Comparison of ENCODE assay signal across 17 cellular contexts in the genomic region with DNA sequence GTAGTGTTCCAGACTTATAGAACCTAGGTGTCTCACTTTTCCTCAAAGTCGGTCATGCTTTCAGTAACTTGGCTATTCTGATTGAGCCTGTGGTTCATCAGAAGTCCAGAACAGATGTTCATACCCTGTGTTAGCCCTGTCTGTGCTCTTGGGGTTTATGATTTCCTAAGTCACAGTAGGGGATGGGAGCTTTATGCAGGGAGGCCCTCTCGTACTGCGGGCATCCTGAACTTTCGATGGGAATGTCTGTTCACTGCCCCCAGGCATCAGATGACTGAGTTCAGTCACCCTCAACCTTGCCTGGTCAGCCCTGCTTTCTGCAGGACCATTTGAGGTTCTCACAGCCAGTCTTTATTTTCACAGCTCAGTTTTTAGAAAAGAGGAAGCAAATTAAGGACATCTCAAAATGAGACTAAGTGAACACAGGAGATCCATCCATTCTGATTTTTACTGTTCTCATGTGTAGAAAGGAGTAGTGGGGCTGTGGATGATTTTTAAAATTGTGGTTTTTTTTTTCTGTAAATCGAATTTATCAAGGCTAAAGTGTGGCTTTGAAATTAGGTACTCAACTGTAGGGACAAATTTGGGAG.
DNase-seq lines count a peak whose midpoint lies in the region; ATAC-seq and TF ChIP-seq lines count a peak whose summit lies in the region.
"Had no signal": no experiment of that assay in that cellular context is flagged by ENCODE, and none has a peak within 500 bp of the region (broad histone marks: within the 10 kb centered on the region; RNA-seq: fewer than 3 reads in every experiment).

No MANE protein-coding gene starts in this region.

- CTCF ChIA-PET in MCF 10A (lab: Yijun Ruan, JAX): interaction anchor here (0.6 to 2.1 kb wide), 2 partner anchors 14 to 1435 kb away, joined by 3 to 4 read pairs; no protein-coding TSS in a partner anchor

- H3K27ac ChIP-seq in caudate nucleus (ENCODE audit: low read depth, low read length): no peak overlapping the region
- H3K27ac ChIP-seq: KMS-11, left ventricle myocardium inferior, upper lobe of left lung had no signal

- no TSS peak for BruUV-seq in MCF 10A (replicated peaks; lab: Mats Ljungman, UMichigan)

- peaks cover 2% of the 10 kb centered on the region for H3K27me3 ChIP-seq in GM06990 (replicated peaks; ENCODE audit: control insufficient read depth, insufficient read depth, low read length)
- H3K27me3 ChIP-seq: upper lobe of left lung had no signal

- H3K4me3 ChIP-seq in GM06990 (replicated peaks; ENCODE audit: low read depth, low read length): no peak overlapping the region
- H3K4me3 ChIP-seq: left ventricle myocardium inferior, upper lobe of left lung had no signal

- intact Hi-C loops in MCF 10A (cut with micrococcal nuclease): no loop called here

- DNase-seq in GM06990 (ENCODE audit: extremely low read depth, insufficient read length) (peak; percentile 18), globus pallidus (ENCODE audit: low spot score) (peak; percentile 7), MCF 10A (ENCODE audit: unreplicated experiment) (no peak), caudate nucleus (lab: John Stamatoyannopoulos, UW) (no peak), SHP77 (lab: John Stamatoyannopoulos, UW) (no peak), NCI-H2081 treated with DMSO at 0.1 percent for 48 hours (lab: John Stamatoyannopoulos, UW) (no peak)
- DNase-seq: activated effector memory CD4-positive, alpha-beta T cell treated with anti-CD3 and anti-CD28 coated beads, Interleukin-2, amount 50 U/mL, for 16 hours; CD4-positive, alpha-beta memory T cell; left ventricle myocardium inferior; NCI-H69; right cardiac atrium; SK-N-SH; stimulated activated naive CD8-positive, alpha-beta T cell treated with anti-CD3 and anti-CD28 coated beads, Interleukin-15, amount 100 ng/mL, for 72 hours; upper lobe of left lung had no signal

- no peak for TF ChIP-seq CTCF in GM06990 (IDR thresholded peaks at IDR 0.05; ENCODE audit: insufficient read depth, low read length, poor library complexity, severe bottlenecking)
- TF ChIP-seq CTCF in MCF 10A (IDR thresholded peaks at IDR 0.05; ENCODE audit: unreplicated experiment): no peak

- no peaks in the 10 kb centered on the region for H3K9me3 Mint-ChIP-seq in MCF 10A (ENCODE audit: unreplicated experiment)

- no peaks in the 10 kb centered on the region for H3K27me3 Mint-ChIP-seq in MCF 10A (ENCODE audit: insufficient read depth, unreplicated experiment)
- H3K27me3 Mint-ChIP-seq: CD4-positive, alpha-beta memory T cell; stimulated activated naive CD8-positive, alpha-beta T cell treated with anti-CD3 and anti-CD28 coated beads, Interleukin-15, amount 100 ng/mL, for 72 hours had no signal

- no peaks in the 10 kb centered on the region for H3K36me3 Mint-ChIP-seq in MCF 10A (ENCODE audit: insufficient read depth, unreplicated experiment)

- no peaks in the 10 kb centered on the region for H3K36me3 ChIP-seq in GM06990 (ENCODE audit: control insufficient read depth, insufficient read depth, low read length)
- H3K36me3 ChIP-seq: left ventricle myocardium inferior, upper lobe of left lung had no signal

- peaks cover 18% of the 10 kb centered on the region for H3K4me1 Mint-ChIP-seq in MCF 10A (ENCODE audit: insufficient read depth, unreplicated experiment)

- H3K27ac Mint-ChIP-seq in MCF 10A (ENCODE audit: low read depth, unreplicated experiment): no peak overlapping the region
- H3K27ac Mint-ChIP-seq: stimulated activated naive CD8-positive, alpha-beta T cell treated with anti-CD3 and anti-CD28 coated beads, Interleukin-15, amount 100 ng/mL, for 72 hours had no signal

- H3K4me3 Mint-ChIP-seq in MCF 10A (ENCODE audit: unreplicated experiment): no peak overlapping the region
- H3K4me3 Mint-ChIP-seq: CD4-positive, alpha-beta memory T cell; stimulated activated naive CD8-positive, alpha-beta T cell treated with anti-CD3 and anti-CD28 coated beads, Interleukin-15, amount 100 ng/mL, for 72 hours had no signal

- ATAC-seq in GM19351 (IDR thresholded peaks at IDR 0.05; ENCODE audit: unreplicated experiment): peak; percentile 81
- peak; percentile 51 for ATAC-seq in HG03432 (IDR thresholded peaks at IDR 0.05; ENCODE audit: unreplicated experiment)
- ATAC-seq: right cardiac atrium; stimulated activated naive CD8-positive, alpha-beta T cell treated with anti-CD3 and anti-CD28 coated beads, Interleukin-15, amount 100 ng/mL, for 72 hours had no signal

- POLR2A ChIA-PET in MCF 10A (lab: Yijun Ruan, JAX): interaction anchor here (1.2 kb wide), 1 partner anchor 71 kb away, joined by 3 read pairs; a partner anchor contains a TSS

Comparison
In these comparisons a context has a peak if more than half of its experiments do, and no peak if none do; other contexts are left out.
1. DNase-seq: peak in GM06990 (single experiment) and globus pallidus (single experiment); none in MCF 10A (single experiment), caudate nucleus (0 of 61), SHP77 (0 of 2) and NCI-H2081 treated with DMSO at 0.1 percent for 48 hours (single experiment).